In the genomic region with DNA sequence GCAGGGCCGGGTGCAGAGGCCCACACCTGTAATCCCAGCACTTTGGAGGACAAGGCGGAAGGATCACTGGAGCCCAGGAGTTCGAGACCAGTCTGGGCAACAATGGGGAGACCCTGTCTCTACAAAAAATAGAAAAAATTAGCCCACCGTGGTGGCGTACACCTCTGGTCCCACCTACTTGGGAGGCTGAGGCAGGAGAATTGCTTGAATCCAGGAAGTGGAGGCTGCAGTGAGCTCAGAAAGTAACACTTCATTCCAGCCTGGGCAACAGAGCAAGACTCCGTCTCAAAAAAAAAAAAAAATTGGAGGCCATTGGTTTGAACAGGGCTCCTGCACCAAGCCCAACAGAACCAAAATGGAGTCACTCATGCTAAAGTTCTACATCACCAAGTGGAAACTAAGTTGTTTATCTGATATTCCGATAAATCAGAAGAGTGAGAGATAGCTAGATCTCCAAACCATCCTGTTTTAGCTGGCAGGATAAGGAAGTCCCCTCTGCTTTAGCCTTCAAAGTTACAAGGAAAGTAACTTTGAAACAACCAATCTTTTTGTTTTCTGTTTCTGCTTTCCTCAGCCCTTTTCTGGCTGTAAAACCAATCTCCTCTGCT, we compare ENCODE assay signal across 8 cellular contexts. TPM values are rescaled to one million over a fixed set of nuclear protein-coding genes. Genes with fewer than 3 reads are reported as not detected.
DNase-seq lines count a peak whose midpoint lies in the region; ATAC-seq, FAIRE-seq and TF ChIP-seq lines count a peak whose summit lies in the region.

No MANE protein-coding gene starts in this region.

- H3K9ac ChIP-seq in PC-3 (ENCODE audit: low read length) (peak overlapping the region; percentile 90), parathyroid adenoma (no peak overlapping the region), kidney (ENCODE audit: low read length in 2 of 2) (peak overlapping the region in 1 of 2 donors; percentile 77)

- FAIRE-seq in kidney (lab: Jason Lieb, UNC): no peak

- H3K9me2 ChIP-seq in DOHH2 (replicated peaks; ENCODE audit: control insufficient read depth, low read length) (no peaks in the 10 kb centered on the region), PC-3 (replicated peaks; ENCODE audit: low read length) (no peaks in the 10 kb centered on the region)

- H3K27me3 ChIP-seq in DOHH2 (ENCODE audit: control insufficient read depth, low read length): no peaks in the 10 kb centered on the region
- H3K27me3 ChIP-seq in PC-3 (ENCODE audit: low read length): no peaks in the 10 kb centered on the region
- H3K27me3 ChIP-seq in effector memory CD4-positive, alpha-beta T cell (replicated peaks; ENCODE audit: control insufficient read depth, insufficient read depth, low read length, poor library complexity, severe bottlenecking): no peaks in the 10 kb centered on the region
- no peaks in the 10 kb centered on the region for H3K27me3 ChIP-seq in parathyroid adenoma (ENCODE audit: control insufficient read depth, insufficient read depth, low read length)

- intact Hi-C loops in PC-3 (cut with micrococcal nuclease): no loop called here
- intact Hi-C loops in kidney (cut with DNase I): no loop called here

- H3K36me3 ChIP-seq in DOHH2 (ENCODE audit: control insufficient read depth, low read length): peaks cover 33% of the 10 kb centered on the region
- H3K36me3 ChIP-seq in PC-3 (ENCODE audit: low read depth, low read length): no peaks in the 10 kb centered on the region; the same call in 1 of the 2 replicates
- peaks cover 9% of the 10 kb centered on the region for H3K36me3 ChIP-seq in effector memory CD4-positive, alpha-beta T cell (ENCODE audit: control insufficient read depth, insufficient read depth, low read length)
- H3K36me3 ChIP-seq in parathyroid adenoma (ENCODE audit: control insufficient read depth, insufficient read depth, low read length): no peaks in the 10 kb centered on the region
- H3K36me3 ChIP-seq in kidney (ENCODE audit: control insufficient read depth in 1 of 2, insufficient read depth in 2 of 2, low read length in 2 of 2): peaks cover 5 to 6% of the 10 kb centered on the region in 2 donors

- H3K4me1 ChIP-seq in DOHH2 (ENCODE audit: control insufficient read depth, low read length): peaks cover 52% of the 10 kb centered on the region
- H3K4me1 ChIP-seq in PC-3 (ENCODE audit: insufficient read depth, low read length): peaks cover 14% of the 10 kb centered on the region; the same call in 1 of the 2 replicates
- H3K4me1 ChIP-seq in effector memory CD4-positive, alpha-beta T cell (ENCODE audit: control insufficient read depth, insufficient read depth, low read length, poor library complexity, severe bottlenecking): peaks cover 10% of the 10 kb centered on the region
- H3K4me1 ChIP-seq in parathyroid adenoma: no peaks in the 10 kb centered on the region
- peaks cover 0 to 8% of the 10 kb centered on the region in 2 donors for H3K4me1 ChIP-seq in kidney (ENCODE audit: control insufficient read depth in 1 of 2, insufficient read depth in 1 of 2, low read depth in 1 of 2, low read length in 2 of 2)

- TF ChIP-seq CTCF in DOHH2 (IDR thresholded peaks at IDR 0.05; ENCODE audit: low read depth, low read length, poor library complexity, severe bottlenecking): no peak
- TF ChIP-seq CTCF in PC-3 (conservative IDR thresholded peaks at IDR 0.05; ENCODE audit: low read depth, low read length): no peak
- no peak for TF ChIP-seq CTCF in parathyroid adenoma (IDR thresholded peaks at IDR 0.05)
- no peak for TF ChIP-seq CTCF in kidney (IDR thresholded peaks at IDR 0.05; ENCODE audit: borderline replicate concordance, extremely low read depth, insufficient read depth)

- CTCF ChIA-PET in PC-3 (lab: Charles Lee): interaction anchor here (1.0 kb wide), 1 partner anchor 113 kb away, joined by 5 read pairs; no protein-coding TSS in a partner anchor

- H4K20me1 ChIP-seq in DOHH2 (ENCODE audit: control insufficient read depth, insufficient read depth, low read depth, low read length) (no peaks in the 10 kb centered on the region), PC-3 (ENCODE audit: low read length) (no peaks in the 10 kb centered on the region)

- peaks cover 14% of the 10 kb centered on the region; the same call in 1 of the 2 replicates for H3K9me3 ChIP-seq in DOHH2 (ENCODE audit: control insufficient read depth, insufficient read depth, low read length)
- no peaks in the 10 kb centered on the region for H3K9me3 ChIP-seq in PC-3 (ENCODE audit: low read length)
- H3K9me3 ChIP-seq in effector memory CD4-positive, alpha-beta T cell (ENCODE audit: control insufficient read depth, low read length): no peaks in the 10 kb centered on the region
- H3K9me3 ChIP-seq in parathyroid adenoma (ENCODE audit: control insufficient read depth, low read length): no peaks in the 10 kb centered on the region
- no peaks in the 10 kb centered on the region for H3K9me3 ChIP-seq in kidney (ENCODE audit: control insufficient read depth in 1 of 2, low read length in 2 of 2)

- H3F3A ChIP-seq in DOHH2 (ENCODE audit: control insufficient read depth, insufficient read depth) (peaks cover 18% of the 10 kb centered on the region), PC-3 (ENCODE audit: low read length, unreplicated experiment) (no peaks in the 10 kb centered on the region)

- peak overlapping the region; percentile 97 for H3K27ac ChIP-seq in DOHH2 (ENCODE audit: low read depth, low read length)
- H3K27ac ChIP-seq in PC-3 (ENCODE audit: low read length): peak overlapping the region; percentile 33
- H3K27ac ChIP-seq in effector memory CD4-positive, alpha-beta T cell (ENCODE audit: insufficient read depth, low read length, poor library complexity, severe bottlenecking): peak overlapping the region; percentile 82
- no peak overlapping the region for H3K27ac ChIP-seq in parathyroid adenoma
- peak overlapping the region in 1 of 2 donors; percentile 87 for H3K27ac ChIP-seq in kidney (ENCODE audit: low read depth in 2 of 2, low read length in 2 of 2)

- H3K4me2 ChIP-seq in DOHH2 (ENCODE audit: low read length): peak overlapping the region; percentile 100
- peak overlapping the region; percentile 97 for H3K4me2 ChIP-seq in PC-3 (ENCODE audit: low read length)
- H3K4me2 ChIP-seq in parathyroid adenoma (ENCODE audit: low read length): no peak overlapping the region

- peak overlapping the region; percentile 79 for H3K4me3 ChIP-seq in DOHH2 (ENCODE audit: low read length)
- H3K4me3 ChIP-seq in PC-3 (ENCODE audit: low read length): peak overlapping the region; percentile 93
- no peak overlapping the region for H3K4me3 ChIP-seq in effector memory CD4-positive, alpha-beta T cell (ENCODE audit: insufficient read depth, low read depth, low read length, poor library complexity, severe bottlenecking)
- H3K4me3 ChIP-seq in parathyroid adenoma (ENCODE audit: low read depth, low read length): no peak overlapping the region
- H3K4me3 ChIP-seq in kidney (ENCODE audit: low read length in 2 of 2): peak overlapping the region in 1 of 2 donors; percentile 87

- BruUV-seq in PC-3 (replicated peaks; lab: Mats Ljungman, UMichigan): no TSS peak

- POLR2A ChIA-PET in PC-3 (lab: Charles Lee; ENCODE audit: unreplicated experiment): no interaction called here

- H2AFZ ChIP-seq in PC-3 (ENCODE audit: low read length) (peak overlapping the region; percentile 78; the same call in 1 of the 2 replicates), parathyroid adenoma (peak overlapping the region; percentile 91)

- H3K79me2 ChIP-seq in DOHH2 (ENCODE audit: control insufficient read depth, low read length) (peaks cover 49% of the 10 kb centered on the region), PC-3 (ENCODE audit: low read length) (peaks cover 17% of the 10 kb centered on the region), parathyroid adenoma (peaks cover 6% of the 10 kb centered on the region)

- ATAC-seq in PC-3: no peak

- DNase-seq in PC-3: no peak
- no peak for DNase-seq in effector memory CD4-positive, alpha-beta T cell
- no peak for DNase-seq in glomerular visceral epithelial cell (ENCODE audit: extremely low spot score)
- DNase-seq in NCI-H1436 (lab: John Stamatoyannopoulos, UW): no peak
- DNase-seq in kidney: no peak
- DNase-seq in stimulated activated CD4-positive, alpha-beta T cell treated with anti-CD3 and anti-CD28 coated beads, Interleukin-4, amount 100 ng/mL, for 4 hours: no peak

RNA-seq across cellular contexts. Expression of gene LSM10, which starts 0.8 kb away (rescaled TPM):
- total RNA-seq in PC-3 (2014; rRNA removed) (19.2 and 35.2 TPM in 2 replicates), kidney (29.5 TPM)
- 91.6 TPM for polyA plus RNA-seq in kidney (ENCODE audit: insufficient read depth, low read depth, low replicate concordance)

RNA-seq across cellular contexts. Expression of gene STK40, which starts 12.8 kb away (rescaled TPM):
- total RNA-seq in PC-3 (2014; rRNA removed): 14.4 and 15.9 TPM in 2 replicates
- total RNA-seq in kidney: 39.2 TPM
- polyA plus RNA-seq in kidney (ENCODE audit: insufficient read depth, low read depth, low replicate concordance): 30.9 TPM

RNA-seq across cellular contexts. Expression of gene OSCP1, which starts 51.8 kb away (rescaled TPM):
- total RNA-seq in PC-3 (2014; rRNA removed) (3.8 and 7.3 TPM in 2 replicates), kidney (22.0 TPM)
- polyA plus RNA-seq in kidney (ENCODE audit: insufficient read depth, low read depth, low replicate concordance): 27.8 TPM

Comparison
In these comparisons a context has a peak if more than half of its experiments do, and no peak if none do; other contexts are left out.
1. H3K4me3 ChIP-seq: peak in DOHH2 (single experiment) and PC-3 (single experiment); none in effector memory CD4-positive, alpha-beta T cell (single experiment) and parathyroid adenoma (single experiment).